ENCODE assay signal across 11 cellular contexts in the genomic region with DNA sequence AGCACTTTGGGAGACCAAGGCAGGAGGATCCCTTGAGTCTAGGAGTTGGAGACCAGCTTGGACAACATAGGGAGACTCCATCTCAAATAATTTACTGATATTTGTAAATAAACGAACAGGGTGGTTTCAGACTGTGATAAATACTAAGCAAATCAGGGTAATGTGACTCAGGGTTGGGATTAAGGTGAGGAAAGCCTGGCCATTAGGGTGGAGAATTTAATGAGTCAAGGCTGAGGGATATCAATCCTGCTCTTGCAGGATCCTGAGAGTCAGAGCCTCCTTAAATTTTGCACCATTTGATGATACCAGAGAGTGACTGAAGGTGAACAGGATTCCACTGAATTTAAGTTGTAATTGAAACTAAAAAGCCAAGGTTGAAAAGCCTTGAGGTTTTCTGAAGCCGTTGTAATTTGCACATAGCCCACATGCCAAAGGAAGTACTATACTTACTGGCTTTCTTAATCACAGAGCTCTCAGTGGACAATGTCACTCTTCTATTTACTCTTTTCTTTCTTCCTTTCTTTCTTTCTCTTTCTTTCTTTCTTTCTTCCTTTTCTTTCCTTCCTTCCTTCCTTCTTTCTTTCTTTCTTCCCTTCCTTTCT. TPM values are rescaled to one million over a fixed set of nuclear protein-coding genes. Genes with fewer than 3 reads are reported as not detected.
DNase-seq lines count a peak whose midpoint lies in the region; ATAC-seq lines count a peak whose summit lies in the region.
"Had no signal": no experiment of that assay in that cellular context is flagged by ENCODE, and none has a peak within 500 bp of the region (broad histone marks: within the 10 kb centered on the region; RNA-seq: fewer than 3 reads in every experiment).

No MANE protein-coding gene starts in this region.

- intact Hi-C loops in CD4-positive, alpha-beta memory T cell (cut with micrococcal nuclease), result loop anchor here (1.0 kb wide), 1 partner anchor 29 kb away; a partner anchor contains a TSS

- H3K4me1 ChIP-seq in CD4-positive, alpha-beta memory T cell (ENCODE audit: insufficient read depth, low read length), result peaks cover 24% of the 10 kb centered on the region
- no peaks in the 10 kb centered on the region for H3K4me1 ChIP-seq in Karpas-422 (ENCODE audit: low read length)

- POLR2A ChIA-PET in CD4-positive, alpha-beta memory T cell (lab: Charles Lee; ENCODE audit: partially characterized antibody), result interaction anchor here (1.3 to 1.5 kb wide), 2 partner anchors 16 to 75 kb away, joined by 4 read pairs; no protein-coding TSS in a partner anchor

- peak; percentile 51 for ATAC-seq in GM21360 (IDR thresholded peaks at IDR 0.05; ENCODE audit: unreplicated experiment)
- peak; percentile 60 for ATAC-seq in effector memory CD8-positive, alpha-beta T cell (replicated peaks)
- ATAC-seq in HG03439 (IDR thresholded peaks at IDR 0.05; ENCODE audit: unreplicated experiment), result no peak
- no peak for ATAC-seq in GM18517 (IDR thresholded peaks at IDR 0.05; ENCODE audit: unreplicated experiment)
- ATAC-seq: left lobe of liver had no signal

- no peaks in the 10 kb centered on the region for H3K9me3 Mint-ChIP-seq in CD4-positive, alpha-beta memory T cell
- H3K9me3 Mint-ChIP-seq in effector memory CD8-positive, alpha-beta T cell, result no peaks in the 10 kb centered on the region

- no peak overlapping the region for H2AFZ ChIP-seq in Karpas-422 (ENCODE audit: low read length)

- DNase-seq in CD4-positive, alpha-beta memory T cell, result peak in 1 of 5 donors; percentile 9
- DNase-seq in NOMO-1 treated with DMSO at 0.1 percent for 48 hours (lab: John Stamatoyannopoulos, UW; ENCODE audit: unreplicated experiment) (peak; percentile 65), NCI-H446 (lab: John Stamatoyannopoulos, UW) (no peak), Karpas-422 (no peak)
- no peak for DNase-seq in effector memory CD8-positive, alpha-beta T cell
- DNase-seq: caudate nucleus, NCI-H524 treated with DMSO at 0.1 percent for 48 hours had no signal

- no peaks in the 10 kb centered on the region for H3K79me2 ChIP-seq in Karpas-422 (ENCODE audit: low read length)

- H3K36me3 ChIP-seq in CD4-positive, alpha-beta memory T cell (ENCODE audit: insufficient read depth, low read length), result no peaks in the 10 kb centered on the region
- H3K36me3 ChIP-seq in Karpas-422 (ENCODE audit: insufficient read depth, low read length), result no peaks in the 10 kb centered on the region

- H3K9me3 ChIP-seq in CD4-positive, alpha-beta memory T cell (ENCODE audit: control insufficient read depth in 1 of 2, low read length in 2 of 2), result no peaks in the 10 kb centered on the region
- no peaks in the 10 kb centered on the region for H3K9me3 ChIP-seq in Karpas-422 (ENCODE audit: low read length)

- no peak overlapping the region for H3K4me3 ChIP-seq in CD4-positive, alpha-beta memory T cell (ENCODE audit: low read length in 2 of 2)
- no peak overlapping the region for H3K4me3 ChIP-seq in Karpas-422 (ENCODE audit: low read length)

- H3K9me2 ChIP-seq in Karpas-422 (replicated peaks; ENCODE audit: insufficient read depth, low read length), result no peaks in the 10 kb centered on the region

- H3K27ac ChIP-seq in CD4-positive, alpha-beta memory T cell (ENCODE audit: low read depth, low read length), result no peak overlapping the region
- H3K27ac ChIP-seq in Karpas-422 (ENCODE audit: low read length), result no peak overlapping the region

- H3K4me3 Mint-ChIP-seq in CD4-positive, alpha-beta memory T cell, result peak overlapping the region in 4 of 8 donors; percentile 36 to 66 (median 52)
- peak overlapping the region; percentile 19 to 34 for H3K4me3 Mint-ChIP-seq in effector memory CD8-positive, alpha-beta T cell

- no peak overlapping the region for H3K4me2 ChIP-seq in Karpas-422 (ENCODE audit: low read depth, low read length, poor library complexity, severe bottlenecking)

- H3K27ac Mint-ChIP-seq in CD4-positive, alpha-beta memory T cell, result peak overlapping the region in 6 of 7 donors; percentile 13 to 74 (median 38)
- H3K27ac Mint-ChIP-seq in effector memory CD8-positive, alpha-beta T cell, result peak overlapping the region in 1 of 2 donors; percentile 49

- H3K27me3 ChIP-seq in CD4-positive, alpha-beta memory T cell (ENCODE audit: insufficient read depth, low read length), result no peaks in the 10 kb centered on the region
- H3K27me3 ChIP-seq in Karpas-422 (ENCODE audit: low read length), result no peaks in the 10 kb centered on the region

- H3K4me1 Mint-ChIP-seq in CD4-positive, alpha-beta memory T cell, result peaks cover 20 to 25% (median 21%) of the 10 kb centered on the region in 4 donors
- peaks cover 18 to 19% of the 10 kb centered on the region in 2 donors for H3K4me1 Mint-ChIP-seq in effector memory CD8-positive, alpha-beta T cell (ENCODE audit: low read depth in 2 of 2)

- H4K20me1 ChIP-seq in Karpas-422 (ENCODE audit: insufficient read depth, low read depth, low read length), result no peaks in the 10 kb centered on the region

- H3K27me3 Mint-ChIP-seq in CD4-positive, alpha-beta memory T cell, result no peaks in the 10 kb centered on the region
- no peaks in the 10 kb centered on the region for H3K27me3 Mint-ChIP-seq in effector memory CD8-positive, alpha-beta T cell

- CTCF ChIA-PET in CD4-positive, alpha-beta memory T cell (lab: Charles Lee; ENCODE audit: partially characterized antibody), result no interaction called here

- peaks cover 5 to 6% of the 10 kb centered on the region in 2 donors for H3K36me3 Mint-ChIP-seq in CD4-positive, alpha-beta memory T cell
- peaks cover 2% of the 10 kb centered on the region for H3K36me3 Mint-ChIP-seq in effector memory CD8-positive, alpha-beta T cell (ENCODE audit: insufficient read depth)

- no peak overlapping the region for H3K9ac ChIP-seq in Karpas-422 (ENCODE audit: low read length)

RNA-seq across cellular contexts. Expression of a gene that starts 28.6 kb away (rescaled TPM):
- total RNA-seq in CD4-positive, alpha-beta memory T cell, result 1 to 10 TPM in 1 of 2 experiments, under 1 TPM in 1; 0.96 to 1.1 TPM
- 1 to 10 TPM; 1.3 to 2.6 TPM for polyA plus RNA-seq in CD4-positive, alpha-beta memory T cell
- total RNA-seq in Karpas-422 (2014; rRNA removed; shearing (Covaris generic); ENCODE audit: low replicate concordance), result 2.3 TPM in 1 of 2 replicates, not detected in the other

Comparison
In these comparisons a context has a peak if more than half of its experiments do, and no peak if none do; other contexts are left out.
1. ATAC-seq: peak in GM21360 (single experiment) and effector memory CD8-positive, alpha-beta T cell (single experiment); none in HG03439 (single experiment) and GM18517 (single experiment).